In genomic region chr16:30090607-30091332, GRCh38 we compare ENCODE assay signal across 8 cellular contexts. TPM values are rescaled to one million over a fixed set of nuclear protein-coding genes. Genes with fewer than 3 reads are reported as not detected.
DNase-seq lines count a peak whose midpoint lies in the region; ATAC-seq, FAIRE-seq and TF ChIP-seq lines count a peak whose summit lies in the region.

No MANE protein-coding gene starts in this region.

- H3K23ac ChIP-seq in H1 (ENCODE audit: insufficient read length) (no peak overlapping the region), neuronal stem cell (ENCODE audit: low read depth, low read length, poor library complexity) (peak overlapping the region; percentile 38)

- H3K36me3 ChIP-seq in BLaER1 treated with 17β-estradiol and CSF1 and Interleukin-3, amounts not matched to agents 10 nM and 100 nM, result peaks cover 10 to 28% (median 18%) of the 10 kb centered on the region in 11 experiments; a peak in 21 of 22 replicates
- no peaks in the 10 kb centered on the region for H3K36me3 ChIP-seq in MM.1S (replicated peaks; ENCODE audit: insufficient read depth, low read length)
- H3K36me3 ChIP-seq in H1 (ENCODE audit: control insufficient read depth in 2 of 4, insufficient read depth in 4 of 4, low read length in 3 of 4), result peaks cover 0 to 1% (median 0%) of the 10 kb centered on the region in 4 experiments; a peak in 1 of 8 replicates
- peaks cover under 1 to 5% of the 10 kb centered on the region in 2 donors for H3K36me3 ChIP-seq in neuronal stem cell (replicated peaks in 1 of 2; ENCODE audit: control insufficient read depth in 2 of 2, insufficient read depth in 2 of 2, low read length in 2 of 2)

- H2AFZ ChIP-seq in MM.1S (ENCODE audit: low read length) (no peak overlapping the region; the same call in 1 of the 2 replicates), H1 (ENCODE audit: low read length) (no peak overlapping the region), neuronal stem cell (ENCODE audit: low read length) (peak overlapping the region; percentile 88)

- peak overlapping the region; percentile 71 for H3K18ac ChIP-seq in H1 (ENCODE audit: extremely low read depth, low read length)
- H3K18ac ChIP-seq in neuronal stem cell (ENCODE audit: low read length), result peak overlapping the region; percentile 99

- H3K27me3 ChIP-seq in BLaER1 treated with 17β-estradiol and CSF1 and Interleukin-3, amounts not matched to agents 10 nM and 100 nM, result no peaks in the 10 kb centered on the region
- H3K27me3 ChIP-seq in MM.1S (replicated peaks; ENCODE audit: insufficient read depth, low read length) (no peaks in the 10 kb centered on the region), H1 (replicated peaks in 1 of 4; ENCODE audit: control insufficient read depth in 3 of 4, extremely low read depth in 1 of 4, insufficient read depth in 3 of 4, low read length in 3 of 4) (peaks cover 0 to 3% (median 0%) of the 10 kb centered on the region in 4 experiments; a peak in 1 of 7 replicates), neuronal stem cell (ENCODE audit: control insufficient read depth in 3 of 3, insufficient read depth in 3 of 3, low read depth in 1 of 3, low read length in 3 of 3) (no peaks in the 10 kb centered on the region)

- TF ChIP-seq EP300 in H1 (IDR thresholded peaks at IDR 0.05; ENCODE audit: borderline replicate concordance in 1 of 2, low read depth in 2 of 2, low read length in 2 of 2), result no peak

- TF ChIP-seq CTCF in MM.1S (IDR thresholded peaks at IDR 0.05; ENCODE audit: low read length), result no peak
- TF ChIP-seq CTCF in H1 (IDR thresholded peaks at IDR 0.05; ENCODE audit: control extremely low read depth in 1 of 3, insufficient read depth in 1 of 3, low read depth in 1 of 3, low read length in 3 of 3), result no peak

- H3K79me1 ChIP-seq in H1 (ENCODE audit: low read depth, low read length) (peaks cover 3% of the 10 kb centered on the region; the same call in 1 of the 2 replicates), neuronal stem cell (ENCODE audit: low read depth, low read length) (no peaks in the 10 kb centered on the region)

- H2AK5ac ChIP-seq in H1 (ENCODE audit: low read depth, low read length) (no peak overlapping the region; the same call in 1 of the 2 replicates), neuronal stem cell (ENCODE audit: low read depth, low read length) (peak overlapping the region; percentile 92)

- H2BK15ac ChIP-seq in H1 (ENCODE audit: low read length), result no peak overlapping the region
- H2BK15ac ChIP-seq in neuronal stem cell (ENCODE audit: low read length), result peak overlapping the region; percentile 96

- peak in 1 of 2 experiments; percentile 9; a peak in 1 of 3 replicates for TF ChIP-seq POLR2A in H1 (IDR thresholded peaks at IDR 0.05; ENCODE audit: control extremely low read depth in 1 of 2, low read depth in 2 of 2, low read length in 2 of 2)

- H4K91ac ChIP-seq in H1 (replicated peaks; ENCODE audit: insufficient read length, low read length) (peak overlapping the region; percentile 2), neuronal stem cell (ENCODE audit: low read depth, low read length, poor library complexity) (peak overlapping the region; percentile 27)

- H3K4me2 ChIP-seq in BLaER1 treated with 17β-estradiol and CSF1 and Interleukin-3, amounts not matched to agents 10 nM and 100 nM, result peak overlapping the region; percentile 85 to 100 (median 99)
- peak overlapping the region; percentile 95 for H3K4me2 ChIP-seq in MM.1S (ENCODE audit: low read depth, low read length)
- H3K4me2 ChIP-seq in H1 (ENCODE audit: insufficient read depth in 1 of 2, low read depth in 2 of 2, low read length in 2 of 2), result peak overlapping the region; percentile 71 to 92
- peak overlapping the region; percentile 82 for H3K4me2 ChIP-seq in neuronal stem cell (ENCODE audit: insufficient read depth, low read length, poor library complexity, severe bottlenecking)

- no peak overlapping the region; the same call in 1 of the 2 replicates for H4K8ac ChIP-seq in H1 (ENCODE audit: extremely low read depth, insufficient read depth, low read length)
- peak overlapping the region; percentile 32 for H4K8ac ChIP-seq in neuronal stem cell (ENCODE audit: low read depth, low read length)

- no peaks in the 10 kb centered on the region for H3K9me2 ChIP-seq in MM.1S (replicated peaks; ENCODE audit: insufficient read depth, low read length)

- peaks cover 73 to 94% (median 84%) of the 10 kb centered on the region in 10 experiments for H3K4me1 ChIP-seq in BLaER1 treated with 17β-estradiol and CSF1 and Interleukin-3, amounts not matched to agents 10 nM and 100 nM
- H3K4me1 ChIP-seq in MM.1S (ENCODE audit: low read length), result peaks cover 21% of the 10 kb centered on the region
- peaks cover 0 to 16% (median 10%) of the 10 kb centered on the region in 4 experiments; a peak in 6 of 7 replicates for H3K4me1 ChIP-seq in H1 (replicated peaks in 1 of 4; ENCODE audit: control insufficient read depth in 3 of 4, insufficient read depth in 4 of 4, low read length in 3 of 4)
- H3K4me1 ChIP-seq in neuronal stem cell (ENCODE audit: control insufficient read depth in 2 of 2, insufficient read depth in 1 of 2, low read depth in 1 of 2, low read length in 2 of 2), result peaks cover 20 to 24% of the 10 kb centered on the region in 2 donors

- DNase-seq in MM.1S, result no peak
- no peak for DNase-seq in H1 (ENCODE audit: low read depth in 1 of 2, low spot score in 2 of 2)
- DNase-seq in neuronal stem cell (ENCODE audit: low spot score), result no peak
- DNase-seq in NCI-H226, result no peak
- DNase-seq in DMS53 treated with DMSO at 0.1 percent for 48 hours (lab: John Stamatoyannopoulos, UW; ENCODE audit: unreplicated experiment), result no peak

- H3K79me2 ChIP-seq in MM.1S (ENCODE audit: low read length), result peaks cover 21% of the 10 kb centered on the region
- peaks cover 0 to 6% of the 10 kb centered on the region in 2 experiments; a peak in 1 of 4 replicates for H3K79me2 ChIP-seq in H1 (ENCODE audit: control insufficient read depth in 1 of 2, insufficient read depth in 2 of 2, low read length in 2 of 2)

- FAIRE-seq in H1 (lab: Jason Lieb, UNC), result no peak

- peak overlapping the region; percentile 33 to 89 (median 78); a peak in 20 of 22 replicates for H3K27ac ChIP-seq in BLaER1 treated with 17β-estradiol and CSF1 and Interleukin-3, amounts not matched to agents 10 nM and 100 nM
- H3K27ac ChIP-seq in MM.1S (ENCODE audit: low read length) (no peak overlapping the region), H1 (ENCODE audit: low read depth, low read length) (no peak overlapping the region), neuronal stem cell (replicated peaks; ENCODE audit: low read length) (no peak overlapping the region)

- H2BK120ac ChIP-seq in H1 (replicated peaks; ENCODE audit: low read depth, low read length), result no peak overlapping the region
- H2BK120ac ChIP-seq in neuronal stem cell (ENCODE audit: low read depth, low read length), result peak overlapping the region; percentile 95

- no peak overlapping the region for H3K14ac ChIP-seq in H1 (ENCODE audit: insufficient read length)
- no peak overlapping the region for H3K14ac ChIP-seq in neuronal stem cell (ENCODE audit: low read length)

- peaks cover 22% of the 10 kb centered on the region for H3F3A ChIP-seq in MM.1S (ENCODE audit: insufficient read depth, low read length)

- H3K9ac ChIP-seq in BLaER1 treated with 17β-estradiol and CSF1 and Interleukin-3, amounts not matched to agents 10 nM and 100 nM, result peak overlapping the region; percentile 25 to 85 (median 80); a peak in 21 of 22 replicates
- H3K9ac ChIP-seq in MM.1S (ENCODE audit: low read length), result no peak overlapping the region
- no peak overlapping the region for H3K9ac ChIP-seq in H1 (replicated peaks in 1 of 4; ENCODE audit: extremely low read depth in 1 of 4, low read depth in 3 of 4, low read length in 3 of 4)
- peak overlapping the region; percentile 40 for H3K9ac ChIP-seq in neuronal stem cell (ENCODE audit: low read depth, low read length, poor library complexity)

- ATAC-seq in HG02623 (IDR thresholded peaks at IDR 0.05; ENCODE audit: unreplicated experiment) (no peak), GM21717 (IDR thresholded peaks at IDR 0.05; ENCODE audit: unreplicated experiment) (no peak)

- POLR2A ChIA-PET in H1 (lab: Charles Lee; ENCODE audit: partially characterized antibody), result interaction anchor here (0.8 to 14.0 kb wide), 5 partner anchors 17 to 300 kb away, joined by 3 to 353 read pairs (median 5); partner anchors contain the start of genes ALDOA, GDPD3, KIF22 and PPP4C

- H2BK12ac ChIP-seq in H1 (ENCODE audit: low read depth, low read length), result 0 out of 2 replicates have a peak overlapping the region, but pooled peaks have one; percentile 9
- H2BK12ac ChIP-seq in neuronal stem cell (ENCODE audit: low read length), result peak overlapping the region; percentile 63

- no peaks in the 10 kb centered on the region for H3K9me3 ChIP-seq in BLaER1 treated with 17β-estradiol and CSF1 and Interleukin-3, amounts not matched to agents 10 nM and 100 nM (replicated peaks in 1 of 11)
- H3K9me3 ChIP-seq in MM.1S (replicated peaks; ENCODE audit: insufficient read depth, low read length) (no peaks in the 10 kb centered on the region), H1 (ENCODE audit: insufficient read depth in 2 of 2, low read depth in 1 of 2, low read length in 1 of 2) (no peaks in the 10 kb centered on the region), neuronal stem cell (replicated peaks in 1 of 2; ENCODE audit: control insufficient read depth in 2 of 2, insufficient read depth in 1 of 2, low read depth in 1 of 2, low read length in 2 of 2) (peaks cover 0 to 3% of the 10 kb centered on the region in 2 donors)

- peaks cover 12% of the 10 kb centered on the region; the same call in 1 of the 2 replicates for H3K23me2 ChIP-seq in H1 (ENCODE audit: low read depth, low read length)

- CTCF ChIA-PET in H1 (lab: Charles Lee; ENCODE audit: partially characterized antibody), result interaction anchor here (1.2 to 7.7 kb wide), 13 partner anchors 10 to 274 kb away, joined by 4 to 90 read pairs (median 11); partner anchors contain the start of genes ALDOA, GDPD3, PPP4C and TLCD3B

- H3K4ac ChIP-seq in H1 (replicated peaks; ENCODE audit: insufficient read length, low read depth, low read length), result no peak overlapping the region
- H3K4ac ChIP-seq in neuronal stem cell (ENCODE audit: low read length), result peak overlapping the region; percentile 29

- no peak overlapping the region for H2BK5ac ChIP-seq in H1 (ENCODE audit: low read depth, low read length)
- peak overlapping the region; percentile 78 for H2BK5ac ChIP-seq in neuronal stem cell (ENCODE audit: low read length)

- no peak overlapping the region for H3K56ac ChIP-seq in H1 (replicated peaks; ENCODE audit: insufficient read length, low read depth, low read length)

- H4K20me1 ChIP-seq in BLaER1 treated with 17β-estradiol and CSF1 and Interleukin-3, amounts not matched to agents 10 nM and 100 nM, result peaks cover 0 to 13% (median 7%) of the 10 kb centered on the region in 11 experiments; a peak in 9 of 22 replicates
- H4K20me1 ChIP-seq in MM.1S (ENCODE audit: insufficient read depth, low read length), result no peaks in the 10 kb centered on the region
- peaks cover 0 to 2% of the 10 kb centered on the region in 2 experiments for H4K20me1 ChIP-seq in H1 (replicated peaks in 1 of 2; ENCODE audit: control insufficient read depth in 1 of 2, insufficient read depth in 2 of 2, low read length in 2 of 2)

- H2BK20ac ChIP-seq in H1 (ENCODE audit: low read length), result no peak overlapping the region

- TF ChIP-seq RAD21 in H1 (IDR thresholded peaks at IDR 0.05 in 1 of 2, conservative IDR thresholded peaks at IDR 0.05 in 1 of 2; ENCODE audit: low read depth in 2 of 2, low read length in 2 of 2), result no peak

- H3K4me3 ChIP-seq in BLaER1 treated with 17β-estradiol and CSF1 and Interleukin-3, amounts not matched to agents 10 nM and 100 nM, result peak overlapping the region in 8 of 10 experiments; percentile 52 to 76 (median 63); a peak in 12 of 20 replicates
- H3K4me3 ChIP-seq in MM.1S (ENCODE audit: low read length) (peak overlapping the region; percentile 66; the same call in 1 of the 2 replicates), H1 (ENCODE audit: extremely low read depth in 1 of 4, insufficient read depth in 2 of 4, low read depth in 3 of 4, low read length in 4 of 4) (peak overlapping the region; percentile 55 to 84 (median 66)), neuronal stem cell (ENCODE audit: low read length in 2 of 2) (no peak overlapping the region)

- peak overlapping the region; percentile 19 for H4K5ac ChIP-seq in H1 (ENCODE audit: insufficient read length, low read depth, low read length)

- WGBS in H1 (ENCODE audit: extremely low coverage in 1 of 2, insufficient coverage in 1 of 2, insufficient read length in 1 of 2, insufficient replicate concordance in 2 of 2, low coverage in 1 of 2, low lambda C conversion rate in 2 of 2, missing lambda C conversion rate in 1 of 2), 2 experiments, result 51% methylated on average over 25 of the region's 26 CpGs; no CpG with 5 or more reads in 1 of the 2 experiments
- WGBS in neuronal stem cell (ENCODE audit: extremely low coverage in 2 of 2, insufficient read length in 2 of 2, insufficient replicate concordance in 1 of 2), 2 donors, result no CpG with 5 or more reads among the region's 26 CpGs

RNA-seq across cellular contexts. Expression of gene TBX6, which starts 1.0 kb away (rescaled TPM):
- 2.3 and 2.8 TPM in 2 replicates for total RNA-seq in H1 (2021; fragmentation: NEBNext Ultra II Directional; extraction: Animal tissue kit (Norgen Biotek cat#: 25700))
- 2.2 and 3.6 TPM in 2 replicates for polyA plus RNA-seq in H1 (2011; rRNA removed)
- 1.5 TPM for polyA plus RNA-seq in H1 (2011; cell fraction: cytosol; rRNA removed)
- 4.9 TPM for polyA plus RNA-seq in H1 (2011; cell fraction: nucleus; rRNA removed)
- 2.1 to 4.8 TPM (median 3.4 TPM) in 4 replicates for polyA plus RNA-seq in H1 (2012, experiment 1 of 2)
- polyA plus RNA-seq in H1 (2012, experiment 2 of 2), result 3.3 TPM
- polyA plus RNA-seq in H1 (2013, experiment 1 of 2), result 2.4 TPM
- polyA plus RNA-seq in H1 (2013, experiment 2 of 2), result 2.0 TPM
- polyA minus RNA-seq in H1 (2011; rRNA and poly(A)+ RNA removed), result 0.20 and 0.44 TPM in 2 replicates
- 1.6 TPM for polyA minus RNA-seq in H1 (2011; cell fraction: cytosol; rRNA and poly(A)+ RNA removed)
- polyA minus RNA-seq in H1 (2011; cell fraction: nucleus; rRNA and poly(A)+ RNA removed), result 1.8 TPM
- 2.8 TPM for polyA plus RNA-seq in neuronal stem cell (2013, experiment 1 of 2)
- polyA plus RNA-seq in neuronal stem cell (2013, experiment 2 of 2), result 2.5 TPM

RNA-seq across cellular contexts. Expression of gene YPEL3, which starts 5.2 kb away (rescaled TPM):
- 40.3 and 43.2 TPM in 2 replicates for total RNA-seq in H1 (2021; fragmentation: NEBNext Ultra II Directional; extraction: Animal tissue kit (Norgen Biotek cat#: 25700))
- 53.3 and 91.8 TPM in 2 replicates for polyA plus RNA-seq in H1 (2011; rRNA removed)
- 49.2 TPM for polyA plus RNA-seq in H1 (2011; cell fraction: cytosol; rRNA removed)
- polyA plus RNA-seq in H1 (2011; cell fraction: nucleus; rRNA removed), result 126 TPM
- polyA plus RNA-seq in H1 (2012, experiment 1 of 2), result 53.5 to 72.5 TPM (median 65.8 TPM) in 4 replicates
- polyA plus RNA-seq in H1 (2012, experiment 2 of 2), result 62.9 TPM
- 35.3 TPM for polyA plus RNA-seq in H1 (2013, experiment 1 of 2)
- 36.6 TPM for polyA plus RNA-seq in H1 (2013, experiment 2 of 2)
- polyA minus RNA-seq in H1 (2011; rRNA and poly(A)+ RNA removed), result 10.7 and 15.9 TPM in 2 replicates
- polyA minus RNA-seq in H1 (2011; cell fraction: cytosol; rRNA and poly(A)+ RNA removed), result 17.5 TPM
- 27.2 TPM for polyA minus RNA-seq in H1 (2011; cell fraction: nucleus; rRNA and poly(A)+ RNA removed)
- 51.2 TPM for polyA plus RNA-seq in neuronal stem cell (2013, experiment 1 of 2)
- polyA plus RNA-seq in neuronal stem cell (2013, experiment 2 of 2), result 52.1 TPM

RNA-seq across cellular contexts. Expression of gene PPP4C, which starts 15.0 kb away (rescaled TPM):
- total RNA-seq in H1 (2021; fragmentation: NEBNext Ultra II Directional; extraction: Animal tissue kit (Norgen Biotek cat#: 25700)), result 148 TPM in 2 replicates
- 298 and 355 TPM in 2 replicates for polyA plus RNA-seq in H1 (2011; rRNA removed)
- 266 TPM for polyA plus RNA-seq in H1 (2011; cell fraction: cytosol; rRNA removed)
- polyA plus RNA-seq in H1 (2011; cell fraction: nucleus; rRNA removed), result 241 TPM
- 134 to 209 TPM (median 190 TPM) in 4 replicates for polyA plus RNA-seq in H1 (2012, experiment 1 of 2)
- 229 TPM for polyA plus RNA-seq in H1 (2012, experiment 2 of 2)
- 96.9 TPM for polyA plus RNA-seq in H1 (2013, experiment 1 of 2)
- polyA plus RNA-seq in H1 (2013, experiment 2 of 2), result 101 TPM
- 329 and 355 TPM in 2 replicates for polyA minus RNA-seq in H1 (2011; rRNA and poly(A)+ RNA removed)
- 125 TPM for polyA minus RNA-seq in H1 (2011; cell fraction: cytosol; rRNA and poly(A)+ RNA removed)
- polyA minus RNA-seq in H1 (2011; cell fraction: nucleus; rRNA and poly(A)+ RNA removed), result 62.4 TPM
- 112 TPM for polyA plus RNA-seq in neuronal stem cell (2013, experiment 1 of 2)
- polyA plus RNA-seq in neuronal stem cell (2013, experiment 2 of 2), result 110 TPM

RNA-seq across cellular contexts. Expression of gene GDPD3, which starts 22.6 kb away (rescaled TPM):
- 1.5 TPM in 1 of 2 replicates, not detected in the other for total RNA-seq in H1 (2021; fragmentation: NEBNext Ultra II Directional; extraction: Animal tissue kit (Norgen Biotek cat#: 25700))
- 0.20 and 0.30 TPM in 2 replicates for polyA plus RNA-seq in H1 (2011; rRNA removed)
- 0.35 TPM for polyA plus RNA-seq in H1 (2011; cell fraction: cytosol; rRNA removed)
- polyA plus RNA-seq in H1 (2011; cell fraction: nucleus; rRNA removed), result 1.7 TPM
- 1.9 to 4.0 TPM (median 2.5 TPM) in 4 replicates for polyA plus RNA-seq in H1 (2012, experiment 1 of 2)
- 0.29 TPM for polyA plus RNA-seq in H1 (2012, experiment 2 of 2)
- 1.3 TPM for polyA plus RNA-seq in H1 (2013, experiment 1 of 2)
- polyA plus RNA-seq in H1 (2013, experiment 2 of 2), result 1.7 TPM
- not detected in 2 replicates for polyA minus RNA-seq in H1 (2011; rRNA and poly(A)+ RNA removed)
- polyA minus RNA-seq in H1 (2011; cell fraction: cytosol; rRNA and poly(A)+ RNA removed), result not detected
- polyA minus RNA-seq in H1 (2011; cell fraction: nucleus; rRNA and poly(A)+ RNA removed), result not detected
- 3.9 TPM for polyA plus RNA-seq in neuronal stem cell (2013, experiment 1 of 2)
- polyA plus RNA-seq in neuronal stem cell (2013, experiment 2 of 2), result 3.4 TPM

RNA-seq across cellular contexts. Expression of gene ALDOA, which starts 25.2 kb away (rescaled TPM):
- total RNA-seq in H1 (2021; fragmentation: NEBNext Ultra II Directional; extraction: Animal tissue kit (Norgen Biotek cat#: 25700)), result 1,083 and 1,146 TPM in 2 replicates
- polyA plus RNA-seq in H1 (2011; rRNA removed), result 1,072 and 1,397 TPM in 2 replicates
- 884 TPM for polyA plus RNA-seq in H1 (2011; cell fraction: cytosol; rRNA removed)
- 1,022 TPM for polyA plus RNA-seq in H1 (2011; cell fraction: nucleus; rRNA removed)
- polyA plus RNA-seq in H1 (2012, experiment 1 of 2), result 986 to 1,460 TPM (median 1,381 TPM) in 4 replicates
- polyA plus RNA-seq in H1 (2012, experiment 2 of 2), result 2,176 TPM
- 777 TPM for polyA plus RNA-seq in H1 (2013, experiment 1 of 2)
- 779 TPM for polyA plus RNA-seq in H1 (2013, experiment 2 of 2)
- 753 and 900 TPM in 2 replicates for polyA minus RNA-seq in H1 (2011; rRNA and poly(A)+ RNA removed)
- 734 TPM for polyA minus RNA-seq in H1 (2011; cell fraction: cytosol; rRNA and poly(A)+ RNA removed)
- polyA minus RNA-seq in H1 (2011; cell fraction: nucleus; rRNA and poly(A)+ RNA removed), result 382 TPM
- 340 TPM for polyA plus RNA-seq in neuronal stem cell (2013, experiment 1 of 2)
- polyA plus RNA-seq in neuronal stem cell (2013, experiment 2 of 2), result 327 TPM

Comparison
In these comparisons a context has a peak if more than half of its experiments do, and no peak if none do; other contexts are left out.
1. H3K27ac ChIP-seq: peak in BLaER1 treated with 17β-estradiol and CSF1 and Interleukin-3, amounts not matched to agents 10 nM and 100 nM (11 of 11); none in MM.1S (single experiment), H1 (single experiment) and neuronal stem cell (single experiment).
2. H3K4me3 ChIP-seq: peak in BLaER1 treated with 17β-estradiol and CSF1 and Interleukin-3, amounts not matched to agents 10 nM and 100 nM (8 of 10), MM.1S (single experiment) and H1 (4 of 4); none in neuronal stem cell (0 of 2).
3. H3K9ac ChIP-seq: peak in BLaER1 treated with 17β-estradiol and CSF1 and Interleukin-3, amounts not matched to agents 10 nM and 100 nM (11 of 11) and neuronal stem cell (single experiment); none in MM.1S (single experiment) and H1 (0 of 4).
4. Peak in every context shown above with its lines, with median percentiles within 50 percentile points of each other: H3K4me2 ChIP-seq.